1 cellular context compared by ENCODE assay signal in the genomic region with DNA sequence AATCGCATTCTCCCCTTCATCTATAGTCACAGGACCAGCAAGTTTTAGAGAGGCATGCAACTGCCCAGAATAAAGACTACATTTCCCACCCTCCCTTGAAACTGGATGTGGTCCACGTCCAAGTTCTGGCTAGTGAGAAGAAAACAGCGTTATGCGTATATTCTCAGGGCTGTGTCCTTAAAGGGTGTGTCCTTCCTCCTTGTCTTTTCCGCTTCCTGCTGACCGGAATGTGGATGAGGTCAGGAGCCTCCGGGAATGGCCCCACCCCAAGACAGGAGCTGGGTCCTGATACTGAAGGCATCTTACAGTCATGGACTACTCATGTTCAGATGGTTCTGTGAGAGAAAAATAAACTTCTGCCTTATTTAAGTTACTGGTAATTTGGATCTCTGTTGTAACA.
TF ChIP-seq lines count a peak whose summit lies in the region.

No MANE protein-coding gene starts in this region.

TF ChIP-seq in HCT116, 20 proteins besides CTCF, POLR2A, EP300 and RAD21:
- TF ChIP-seq SRF (IDR thresholded peaks at IDR 0.05; ENCODE audit: low read depth), result no peak
- TF ChIP-seq, protein P1, sequence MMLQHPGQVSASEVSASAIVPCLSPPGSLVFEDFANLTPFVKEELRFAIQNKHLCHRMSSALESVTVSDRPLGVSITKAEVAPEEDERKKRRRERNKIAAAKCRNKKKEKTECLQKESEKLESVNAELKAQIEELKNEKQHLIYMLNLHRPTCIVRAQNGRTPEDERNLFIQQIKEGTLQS (IDR thresholded peaks at IDR 0.05), result no peak
- TF ChIP-seq SIN3A (IDR thresholded peaks at IDR 0.05; ENCODE audit: low read depth), result no peak
- TF ChIP-seq EZH2phosphoT487 (IDR thresholded peaks at IDR 0.05; ENCODE audit: borderline replicate concordance), result no peak
- no peak for TF ChIP-seq FOSL1 (IDR thresholded peaks at IDR 0.05; ENCODE audit: low read depth)
- no peak for TF ChIP-seq CEBPB (IDR thresholded peaks at IDR 0.05; ENCODE audit: low read depth)
- no peak for TF ChIP-seq SP1 (IDR thresholded peaks at IDR 0.05; ENCODE audit: low read depth)
- no peak for TF ChIP-seq JUND (IDR thresholded peaks at IDR 0.05)
- no peak for TF ChIP-seq POLR2AphosphoS5 (IDR thresholded peaks at IDR 0.05; ENCODE audit: low read depth, low read length)
- TF ChIP-seq, protein P2, sequence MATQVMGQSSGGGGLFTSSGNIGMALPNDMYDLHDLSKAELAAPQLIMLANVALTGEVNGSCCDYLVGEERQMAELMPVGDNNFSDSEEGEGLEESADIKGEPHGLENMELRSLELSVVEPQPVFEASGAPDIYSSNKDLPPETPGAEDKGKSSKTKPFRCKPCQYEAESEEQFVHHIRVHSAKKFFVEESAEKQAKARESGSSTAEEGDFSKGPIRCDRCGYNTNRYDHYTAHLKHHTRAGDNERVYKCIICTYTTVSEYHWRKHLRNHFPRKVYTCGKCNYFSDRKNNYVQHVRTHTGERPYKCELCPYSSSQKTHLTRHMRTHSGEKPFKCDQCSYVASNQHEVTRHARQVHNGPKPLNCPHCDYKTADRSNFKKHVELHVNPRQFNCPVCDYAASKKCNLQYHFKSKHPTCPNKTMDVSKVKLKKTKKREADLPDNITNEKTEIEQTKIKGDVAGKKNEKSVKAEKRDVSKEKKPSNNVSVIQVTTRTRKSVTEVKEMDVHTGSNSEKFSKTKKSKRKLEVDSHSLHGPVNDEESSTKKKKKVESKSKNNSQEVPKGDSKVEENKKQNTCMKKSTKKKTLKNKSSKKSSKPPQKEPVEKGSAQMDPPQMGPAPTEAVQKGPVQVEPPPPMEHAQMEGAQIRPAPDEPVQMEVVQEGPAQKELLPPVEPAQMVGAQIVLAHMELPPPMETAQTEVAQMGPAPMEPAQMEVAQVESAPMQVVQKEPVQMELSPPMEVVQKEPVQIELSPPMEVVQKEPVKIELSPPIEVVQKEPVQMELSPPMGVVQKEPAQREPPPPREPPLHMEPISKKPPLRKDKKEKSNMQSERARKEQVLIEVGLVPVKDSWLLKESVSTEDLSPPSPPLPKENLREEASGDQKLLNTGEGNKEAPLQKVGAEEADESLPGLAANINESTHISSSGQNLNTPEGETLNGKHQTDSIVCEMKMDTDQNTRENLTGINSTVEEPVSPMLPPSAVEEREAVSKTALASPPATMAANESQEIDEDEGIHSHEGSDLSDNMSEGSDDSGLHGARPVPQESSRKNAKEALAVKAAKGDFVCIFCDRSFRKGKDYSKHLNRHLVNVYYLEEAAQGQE (IDR thresholded peaks at IDR 0.05; ENCODE audit: low read depth), result no peak
- no peak for TF ChIP-seq ZNF274 (IDR thresholded peaks at IDR 0.05; ENCODE audit: low read depth, low read length)
- no peak for TF ChIP-seq EZH2 (IDR thresholded peaks at IDR 0.05)
- TF ChIP-seq TCF7L2 (IDR thresholded peaks at IDR 0.05; ENCODE audit: borderline replicate concordance, extremely low read depth, insufficient read depth, insufficient read length), result no peak
- TF ChIP-seq CBX3 (IDR thresholded peaks at IDR 0.05; ENCODE audit: low read depth), result no peak
- TF ChIP-seq, protein P3, sequence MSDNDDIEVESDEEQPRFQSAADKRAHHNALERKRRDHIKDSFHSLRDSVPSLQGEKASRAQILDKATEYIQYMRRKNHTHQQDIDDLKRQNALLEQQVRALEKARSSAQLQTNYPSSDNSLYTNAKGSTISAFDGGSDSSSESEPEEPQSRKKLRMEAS (IDR thresholded peaks at IDR 0.05), result no peak
- TF ChIP-seq YY1 (IDR thresholded peaks at IDR 0.05; ENCODE audit: extremely low read depth, insufficient replicate concordance, low read depth, low read length), result no peak
TF ChIP-seq in HCT116: peak in this region for 0.
